In the genomic region with DNA sequence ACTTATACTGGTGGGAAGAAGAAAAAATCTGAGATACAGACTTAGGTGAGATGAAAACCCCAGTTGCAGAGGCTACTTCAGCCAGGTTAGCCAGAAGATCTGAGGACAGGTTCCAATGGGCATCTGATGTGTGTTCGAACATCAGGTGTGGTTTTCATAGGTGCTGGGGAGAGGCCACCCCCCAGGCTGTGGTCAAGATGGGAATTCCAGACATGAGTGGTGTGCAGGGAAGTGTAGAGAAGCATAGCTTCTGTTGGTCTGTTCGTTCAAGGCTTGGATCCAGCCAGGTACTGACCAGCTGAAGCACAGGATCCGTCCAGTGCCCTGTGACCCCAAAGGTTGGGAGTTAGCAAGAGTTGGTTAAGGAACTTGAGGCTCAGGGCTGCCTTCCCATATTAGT, we compare ENCODE assay signal across 29 cellular contexts.
"Had no signal": no experiment of that assay in that cellular context is flagged by ENCODE, and none has a peak within 500 bp of the region (broad histone marks: within the 10 kb centered on the region; RNA-seq: fewer than 3 reads in every experiment).

No MANE protein-coding gene starts in this region.

- H3K36me3 ChIP-seq: brain microvascular endothelial cell, cardiac muscle cell, Peyer's patch, WERI-Rb-1 had no signal

- H3K27me3 ChIP-seq: brain microvascular endothelial cell, Peyer's patch had no signal

- H3K27ac ChIP-seq: brain microvascular endothelial cell, cardiac muscle cell, Peyer's patch, RWPE1, WERI-Rb-1 had no signal

- DNase-seq: activated CD4-positive, alpha-beta memory T cell treated with anti-CD3 and anti-CD28 coated beads, Interleukin-2, amount 10 ng/mL, durations not matched to agents 7 days and 5 days; activated CD4-positive, alpha-beta T cell treated with anti-CD3 and anti-CD28 coated beads for 1 hour; activated CD4-positive, alpha-beta T cell treated with anti-CD3 and anti-CD28 coated beads for 48 hours; activated CD4-positive, CD25-positive, alpha-beta regulatory T cell; activated CD8-positive, alpha-beta memory T cell treated with anti-CD3 and anti-CD28 coated beads for 24 hours; activated CD8-positive, alpha-beta memory T cell treated with anti-CD3 and anti-CD28 coated beads, Interleukin-2, amount 10 ng/mL, durations not matched to agents 7 days and 5 days; activated CD8-positive, alpha-beta memory T cell treated with anti-CD3 and anti-CD28 coated beads, Interleukin-2, amount 50 U/mL, for 48 hours; activated effector memory CD4-positive, alpha-beta T cell treated with Interleukin-2 at 50 U/mL for 16 hours; activated naive CD4-positive, alpha-beta T cell treated with anti-CD3 and anti-CD28 coated beads, Interleukin-2, amount 10 ng/mL, durations not matched to agents 7 days and 5 days; activated naive CD8-positive, alpha-beta T cell treated with anti-CD3 and anti-CD28 coated beads, Interleukin-2, amount 50 U/mL, for 24 hours; activated T-cell treated with anti-CD3 and anti-CD28 coated beads, Interleukin-2, amount 50 U/mL, for 48 hours; brain microvascular endothelial cell; KG1; NCI-H1105 treated with DMSO at 0.1 percent for 48 hours; NCI-H1436; NCI-H1694; NCI-H1930; NCI-H2081 treated with DMSO at 0.1 percent for 48 hours; NCI-H345; NCI-H524 treated with DMSO at 0.1 percent for 48 hours; Peyer's patch; SIG-M5; SW 1271; T-helper 1 cell; T-helper 2 cell; T-helper 9 cell; WERI-Rb-1 had no signal

- ATAC-seq: activated CD8-positive, alpha-beta memory T cell treated with anti-CD3 and anti-CD28 coated beads, Interleukin-2, amount 10 ng/mL, durations not matched to agents 7 days and 5 days; activated naive CD8-positive, alpha-beta T cell treated with anti-CD3 and anti-CD28 coated beads, Interleukin-2, amount 50 U/mL, for 24 hours had no signal

- H3K9me3 ChIP-seq: Peyer's patch had no signal

- H3K4me3 ChIP-seq: cardiac muscle cell, Peyer's patch had no signal
